ENCODE assay signal across 23 cellular contexts in genomic region chr4:68797618-68798017, GRCh38. TPM values are rescaled to one million over a fixed set of nuclear protein-coding genes. Genes with fewer than 3 reads are reported as not detected.
"Had no signal": no experiment of that assay in that cellular context is flagged by ENCODE, and none has a peak within 500 bp of the region (broad histone marks: within the 10 kb centered on the region; RNA-seq: fewer than 3 reads in every experiment).

No MANE protein-coding gene starts in this region.

- H3K27me3 ChIP-seq: adrenal gland, cardiac muscle cell, esophagus squamous epithelium, heart right ventricle, right atrium auricular region, tibial artery had no signal

- H3K4me3 ChIP-seq: adrenal gland, cardiac muscle cell, esophagus squamous epithelium, heart right ventricle, lung, prostate gland, right atrium auricular region, tibial artery had no signal

- H3K4me1 ChIP-seq: adrenal gland, esophagus squamous epithelium, heart right ventricle, prostate gland, right atrium auricular region, tibial artery had no signal

- H3K36me3 ChIP-seq: adrenal gland, cardiac muscle cell, esophagus squamous epithelium, heart right ventricle, prostate gland, right atrium auricular region, tibial artery had no signal

- H3K9me3 ChIP-seq: adrenal gland, esophagus squamous epithelium, heart right ventricle, prostate gland, right atrium auricular region, tibial artery had no signal

- ATAC-seq: activated CD4-positive, CD25-positive, alpha-beta regulatory T cell treated with anti-CD3 and anti-CD28 coated beads, Interleukin-2, amount 50 U/mL, for 24 hours; activated naive CD4-positive, alpha-beta T cell treated with anti-CD3 and anti-CD28 coated beads, Interleukin-2, amount 50 U/mL, for 72 hours; heart right ventricle; stimulated activated naive CD8-positive, alpha-beta T cell treated with anti-CD3 and anti-CD28 coated beads, Interleukin-15, Interleukin-2, amounts not matched to agents 100 U/mL and 50 U/mL, for 24 hours had no signal

- H3K27ac ChIP-seq: adrenal gland, cardiac muscle cell, esophagus squamous epithelium, heart right ventricle, prostate gland, right atrium auricular region, tibial artery had no signal

- DNase-seq: activated CD4-positive, alpha-beta T cell treated with anti-CD3 and anti-CD28 coated beads, Interleukin-2, amount 50 U/mL, for 1 hour; activated CD8-positive, alpha-beta memory T cell treated with anti-CD3 and anti-CD28 coated beads for 24 hours; activated CD8-positive, alpha-beta memory T cell treated with anti-CD3 and anti-CD28 coated beads, Interleukin-2, amount 50 U/mL, for 48 hours; activated gamma-delta T cell treated with Interleukin-2 at 50 U/mL for 16 hours; adrenal gland; dermis blood vessel endothelial cell; effector memory CD4-positive, alpha-beta T cell; esophagus squamous epithelium; heart right ventricle; nephron progenitor cell; stimulated activated naive CD8-positive, alpha-beta T cell treated with anti-CD3 and anti-CD28 coated beads, Interleukin-15, Interleukin-2, amounts not matched to agents 100 U/mL and 50 U/mL, for 24 hours; substantia nigra; T1000; tibial artery had no signal

RNA-seq across cellular contexts. Expression of gene UGT2B10, which starts 18.2 kb away (rescaled TPM):
- total RNA-seq: activated naive CD4-positive, alpha-beta T cell treated with anti-CD3 and anti-CD28 coated beads, Interleukin-2, amount 50 U/mL, for 72 hours; cardiac muscle cell; dermis blood vessel endothelial cell; esophagus squamous epithelium; heart right ventricle; lung; omental fat pad; prostate gland; right atrium auricular region; T-helper 1 cell treated with Interleukin-12 subunit alpha and Interleukin-12 subunit beta and Interleukin-4 antibody, amounts not matched to agents 30 ng/mL and 1 ng/mL, for 36 hours; urinary bladder had no signal
- polyA plus RNA-seq: adrenal gland, cardiac muscle cell, heart right ventricle, lung had no signal
